Comparison of ENCODE assay signal across 8 cellular contexts in the genomic region with DNA sequence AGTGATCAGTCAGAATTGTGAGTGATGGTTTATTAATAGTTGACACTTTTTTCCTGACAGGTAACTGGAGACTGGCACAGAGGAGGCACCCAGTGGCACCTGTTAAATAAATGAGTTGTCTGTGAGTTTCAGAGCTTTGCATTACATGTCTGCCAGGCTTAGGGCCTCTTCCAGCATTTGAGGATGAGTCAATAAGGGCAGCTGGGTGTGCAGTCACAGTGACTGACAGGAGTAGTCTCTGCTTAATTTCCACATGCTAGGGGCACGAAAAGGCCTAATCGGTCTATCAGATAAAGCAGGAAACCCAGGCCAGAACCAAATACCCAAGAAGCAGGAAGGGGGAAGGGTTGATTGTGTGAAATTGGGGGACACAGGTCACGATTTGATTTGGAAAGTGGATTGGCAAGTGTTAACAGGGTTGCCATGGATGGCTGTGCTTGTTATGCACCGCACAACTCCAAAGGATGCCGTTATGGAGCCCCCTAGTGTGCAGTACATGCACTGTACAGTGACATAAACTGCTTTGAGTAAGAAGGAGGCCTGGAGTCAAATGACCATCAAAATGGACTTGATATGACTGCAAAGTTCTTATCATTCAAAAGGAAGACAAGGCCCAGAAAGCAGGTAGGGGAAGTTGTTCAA.
A peak's percentile ranks its signal among the peaks of the same experiment; 100 is the strongest.
DNase-seq lines count a peak whose midpoint lies in the region; ATAC-seq and TF ChIP-seq lines count a peak whose summit lies in the region.

No MANE protein-coding gene starts in this region.

- H3K4me3 ChIP-seq in epithelial cell of proximal tubule (ENCODE audit: low read depth, low read length) (no peak overlapping the region), tibial artery (no peak overlapping the region)

- CTCF ChIA-PET in activated CD8-positive, alpha-beta T cell treated with anti-CD3 and anti-CD28 coated beads for 36 hours (lab: Charles Lee), result interaction anchor here (0.8 to 1.5 kb wide), 10 partner anchors 24 to 206 kb away, joined by 3 to 4 read pairs (median 3); no protein-coding TSS in a partner anchor

- no peaks in the 10 kb centered on the region for H3K4me1 ChIP-seq in tibial artery

- peak overlapping the region; percentile 60 for H3K27ac Mint-ChIP-seq in activated CD8-positive, alpha-beta T cell treated with anti-CD3 and anti-CD28 coated beads for 36 hours
- H3K27ac Mint-ChIP-seq in nephron progenitor cell, result no peak overlapping the region

- ATAC-seq in GM18498 (IDR thresholded peaks at IDR 0.05; ENCODE audit: unreplicated experiment), result peak; percentile 82
- ATAC-seq in HG03039 (IDR thresholded peaks at IDR 0.05; ENCODE audit: unreplicated experiment), result peak; percentile 75
- ATAC-seq in activated CD8-positive, alpha-beta T cell treated with anti-CD3 and anti-CD28 coated beads for 36 hours, result peak; percentile 97

- no peaks in the 10 kb centered on the region for H3K9me3 ChIP-seq in tibial artery

- DNase-seq in A172 (ENCODE audit: low spot score) (peak; percentile 77), NCI-H69 (lab: John Stamatoyannopoulos, UW) (peak; percentile 66), epithelial cell of proximal tubule (ENCODE audit: low read depth) (peak; percentile 27), nephron progenitor cell (peak; percentile 59), tibial artery (peak in 1 of 2 donors; percentile 37)
- peak; percentile 77 for DNase-seq in activated CD8-positive, alpha-beta T cell treated with anti-CD3 and anti-CD28 coated beads for 36 hours

- H3K36me3 Mint-ChIP-seq in activated CD8-positive, alpha-beta T cell treated with anti-CD3 and anti-CD28 coated beads for 36 hours (ENCODE audit: low read depth), result no peaks in the 10 kb centered on the region
- no peaks in the 10 kb centered on the region for H3K36me3 Mint-ChIP-seq in nephron progenitor cell (ENCODE audit: low read depth)

- no peak overlapping the region for H3K27ac ChIP-seq in tibial artery

- H3K27me3 ChIP-seq in tibial artery, result peaks cover 0 to 10% of the 10 kb centered on the region in 2 donors

- intact Hi-C loops in activated CD8-positive, alpha-beta T cell treated with anti-CD3 and anti-CD28 coated beads for 36 hours (cut with micrococcal nuclease), result loop anchor here (5.0 kb wide), 1 partner anchor 163 kb away; no protein-coding TSS in a partner anchor
- intact Hi-C loops in tibial artery (cut with DNase I; ENCODE audit: low total_unique reads), result no loop called here

- TF ChIP-seq CTCF in activated CD8-positive, alpha-beta T cell treated with anti-CD3 and anti-CD28 coated beads for 36 hours (IDR thresholded peaks at IDR 0.05), result peak; percentile 72
- TF ChIP-seq CTCF in epithelial cell of proximal tubule (conservative IDR thresholded peaks at IDR 0.05; ENCODE audit: low read depth, low read length), result peak; percentile 87
- TF ChIP-seq CTCF in nephron progenitor cell (IDR thresholded peaks at IDR 0.05), result peak; percentile 80
- TF ChIP-seq CTCF in tibial artery (IDR thresholded peaks at IDR 0.05), result peak; percentile 23 to 43

- peaks cover 20% of the 10 kb centered on the region for H3K4me1 Mint-ChIP-seq in activated CD8-positive, alpha-beta T cell treated with anti-CD3 and anti-CD28 coated beads for 36 hours (ENCODE audit: low read depth)
- peaks cover 21% of the 10 kb centered on the region for H3K4me1 Mint-ChIP-seq in nephron progenitor cell

- H3K4me3 Mint-ChIP-seq in activated CD8-positive, alpha-beta T cell treated with anti-CD3 and anti-CD28 coated beads for 36 hours, result no peak overlapping the region
- H3K4me3 Mint-ChIP-seq in nephron progenitor cell, result no peak overlapping the region

- H3K9me3 Mint-ChIP-seq in activated CD8-positive, alpha-beta T cell treated with anti-CD3 and anti-CD28 coated beads for 36 hours, result no peaks in the 10 kb centered on the region
- no peaks in the 10 kb centered on the region for H3K9me3 Mint-ChIP-seq in nephron progenitor cell

- peaks cover 2% of the 10 kb centered on the region for H3K27me3 Mint-ChIP-seq in activated CD8-positive, alpha-beta T cell treated with anti-CD3 and anti-CD28 coated beads for 36 hours
- H3K27me3 Mint-ChIP-seq in nephron progenitor cell (ENCODE audit: low read depth, poor library complexity), result peaks cover 8% of the 10 kb centered on the region

- POLR2A ChIA-PET in activated CD8-positive, alpha-beta T cell treated with anti-CD3 and anti-CD28 coated beads for 36 hours (lab: Charles Lee), result no interaction called here

- H3K36me3 ChIP-seq in tibial artery, result no peaks in the 10 kb centered on the region

Comparison
In these comparisons a context has a peak if more than half of its experiments do, and no peak if none do; other contexts are left out.
1. CTCF ChIP-seq: peak in every context shown above with its lines; median percentile 87 in epithelial cell of proximal tubule; 80 in nephron progenitor cell; 72 in activated CD8-positive, alpha-beta T cell treated with anti-CD3 and anti-CD28 coated beads for 36 hours; 33 in tibial artery.